8 cellular contexts compared by ENCODE assay signal in genomic region chr6:13574571-13575376, GRCh38. TPM values are rescaled to one million over a fixed set of nuclear protein-coding genes. Genes with fewer than 3 reads are reported as not detected.
DNase-seq lines count a peak whose midpoint lies in the region; TF ChIP-seq lines count a peak whose summit lies in the region.

Gene SIRT5, plus strand, starts transcription at chr6:13574601. Its CDS starts 9,510 bp downstream, at chr6:13584111.

- H3K4me1 ChIP-seq in H9 (ENCODE audit: insufficient read depth, low read length): no peaks in the 10 kb centered on the region
- peaks cover 31 to 32% of the 10 kb centered on the region in 2 experiments for H3K4me1 ChIP-seq in neutrophil (ENCODE audit: control insufficient read depth in 1 of 2, insufficient read depth in 1 of 2, low read depth in 1 of 2, low read length in 1 of 2)

- peak within 1 kb of the TSS; percentile 68 for H4K5ac ChIP-seq in H9 (ENCODE audit: insufficient read length, low read depth, low read length)

- peak within 1 kb of the TSS; percentile 98 to 99 (median 99) for H3K27ac Mint-ChIP-seq in H9

- H3K27me3 Mint-ChIP-seq in H9 (ENCODE audit: low read depth): no peaks in the 10 kb centered on the region

- TF ChIP-seq CTCF in H9 (conservative IDR thresholded peaks at IDR 0.05) (no peak), neutrophil (IDR thresholded peaks at IDR 0.05) (no peak)

- H3K79me1 ChIP-seq in H9 (ENCODE audit: insufficient read depth, low read depth, low read length, poor library complexity, severe bottlenecking): no peaks in the 10 kb centered on the region

- peaks cover 11% of the 10 kb centered on the region for H3K23me2 ChIP-seq in H9 (ENCODE audit: insufficient read length, low read depth, low read length, poor library complexity, severe bottlenecking)

- H4K8ac ChIP-seq in H9 (replicated peaks; ENCODE audit: insufficient read length, low read depth, low read length): no peak within 1 kb of the TSS

- peaks cover 0 to 4% (median 1%) of the 10 kb centered on the region in 3 experiments; a peak in 3 of 7 replicates for H3K36me3 Mint-ChIP-seq in H9 (ENCODE audit: insufficient read depth in 1 of 3, low read depth in 3 of 3)

- H3K14ac ChIP-seq in H9 (ENCODE audit: insufficient read depth, low read length): peak within 1 kb of the TSS; percentile 87

- H2AFZ ChIP-seq in H9 (ENCODE audit: low read length): no peak within 1 kb of the TSS

- H3K27me3 ChIP-seq in H9 (ENCODE audit: insufficient read depth, low read length) (no peaks in the 10 kb centered on the region), neutrophil (no peaks in the 10 kb centered on the region)

- H4K91ac ChIP-seq in H9 (ENCODE audit: insufficient read length, low read depth, low read length): no peak within 1 kb of the TSS

- peak within 1 kb of the TSS; percentile 82 for H3K27ac ChIP-seq in H9 (ENCODE audit: insufficient read length, low read depth, low read length)
- H3K27ac ChIP-seq in neutrophil: peak within 1 kb of the TSS; percentile 93

- H2BK120ac ChIP-seq in H9 (ENCODE audit: low read depth, low read length, poor library complexity, severe bottlenecking): no peak within 1 kb of the TSS

- H3T11ph ChIP-seq in H9 (ENCODE audit: low read length): no peak within 1 kb of the TSS

- peak; percentile 80 for DNase-seq in GDM1 (lab: John Stamatoyannopoulos, UW)
- DNase-seq in H9: peak; percentile 92
- DNase-seq in M059J (ENCODE audit: low read depth): peak; percentile 93
- DNase-seq in SHP77 treated with DMSO at 0.1 percent for 48 hours (lab: John Stamatoyannopoulos, UW): peak; percentile 90
- DNase-seq in activated gamma-delta T cell treated with Interleukin-2 at 50 U/mL for 16 hours: peak; percentile 66
- peak; percentile 78 for DNase-seq in foreskin melanocyte
- peak; percentile 61 for DNase-seq in superior temporal gyrus (ENCODE audit: extremely low spot score)

- H2AK5ac ChIP-seq in H9 (ENCODE audit: insufficient read length, low read length): no peak within 1 kb of the TSS

- peak within 1 kb of the TSS; percentile 96 for H3K4me2 ChIP-seq in H9 (ENCODE audit: insufficient read depth, insufficient read length, low read length)

- WGBS in H9 (ENCODE audit: extremely low coverage, insufficient read length, low lambda C conversion rate): no CpG with 5 or more reads among the region's 52 CpGs

- H2BK12ac ChIP-seq in H9 (ENCODE audit: insufficient read length, low read depth, low read length): no peak within 1 kb of the TSS

- no peak within 1 kb of the TSS for H2BK15ac ChIP-seq in H9 (ENCODE audit: low read depth, low read length)

- no peaks in the 10 kb centered on the region for H3K36me3 ChIP-seq in neutrophil

- H3K9me3 ChIP-seq in H9 (ENCODE audit: control insufficient read depth, low read depth, low read length): no peaks in the 10 kb centered on the region
- no peaks in the 10 kb centered on the region for H3K9me3 ChIP-seq in neutrophil

- no peak within 1 kb of the TSS for H2BK5ac ChIP-seq in H9 (ENCODE audit: insufficient read length, low read length)

- H2BK20ac ChIP-seq in H9 (ENCODE audit: low read depth, low read length, poor library complexity, severe bottlenecking): no peak within 1 kb of the TSS

- peaks cover 25 to 28% of the 10 kb centered on the region in 2 experiments for H3K4me1 Mint-ChIP-seq in H9

- no peak within 1 kb of the TSS for H3K56ac ChIP-seq in H9 (ENCODE audit: insufficient read length, low read depth, low read length)

- no peaks in the 10 kb centered on the region; the same call in 1 of the 2 replicates for H3K79me2 ChIP-seq in H9 (ENCODE audit: insufficient read depth, low read length)

- peak within 1 kb of the TSS; percentile 91 for H3K18ac ChIP-seq in H9 (ENCODE audit: insufficient read length, low read depth, low read length)

- no peaks in the 10 kb centered on the region for H4K20me1 ChIP-seq in H9 (ENCODE audit: control insufficient read depth, insufficient read depth, insufficient read length)

- H3K4me3 ChIP-seq in neutrophil (ENCODE audit: low read depth in 1 of 2, low read length in 1 of 2): peak within 1 kb of the TSS; percentile 95 to 98

- H3K4ac ChIP-seq in H9 (ENCODE audit: low read depth, low read length): no peak within 1 kb of the TSS; the same call in 1 of the 2 replicates

- H3K9me3 Mint-ChIP-seq in H9: peaks cover 7% of the 10 kb centered on the region in 2 experiments; a peak in 3 of 5 replicates

- H3K9ac ChIP-seq in H9 (ENCODE audit: extremely low read depth, insufficient read length, low read length): peak within 1 kb of the TSS; percentile 90

- no peak within 1 kb of the TSS for H3K23ac ChIP-seq in H9 (ENCODE audit: insufficient read length, low read depth, low read length)

- peak within 1 kb of the TSS; percentile 92 to 94 for H3K4me3 Mint-ChIP-seq in H9

RNA-seq across cellular contexts. Expression of gene SIRT5, which starts in this region (rescaled TPM):
- 14.3 and 14.6 TPM in 2 replicates for total RNA-seq in H9 (2021)
- 15.0 and 27.1 TPM in 2 replicates for total RNA-seq in M059J (2014; rRNA removed; shearing (Covaris generic))

Comparison
In these comparisons a context has a peak if more than half of its experiments do, and no peak if none do; other contexts are left out.
1. Peak in every context shown above with its lines: DNase-seq, H3K4me3 ChIP-seq and H3K27ac ChIP-seq.